8 cellular contexts compared by ENCODE assay signal in the genomic region with DNA sequence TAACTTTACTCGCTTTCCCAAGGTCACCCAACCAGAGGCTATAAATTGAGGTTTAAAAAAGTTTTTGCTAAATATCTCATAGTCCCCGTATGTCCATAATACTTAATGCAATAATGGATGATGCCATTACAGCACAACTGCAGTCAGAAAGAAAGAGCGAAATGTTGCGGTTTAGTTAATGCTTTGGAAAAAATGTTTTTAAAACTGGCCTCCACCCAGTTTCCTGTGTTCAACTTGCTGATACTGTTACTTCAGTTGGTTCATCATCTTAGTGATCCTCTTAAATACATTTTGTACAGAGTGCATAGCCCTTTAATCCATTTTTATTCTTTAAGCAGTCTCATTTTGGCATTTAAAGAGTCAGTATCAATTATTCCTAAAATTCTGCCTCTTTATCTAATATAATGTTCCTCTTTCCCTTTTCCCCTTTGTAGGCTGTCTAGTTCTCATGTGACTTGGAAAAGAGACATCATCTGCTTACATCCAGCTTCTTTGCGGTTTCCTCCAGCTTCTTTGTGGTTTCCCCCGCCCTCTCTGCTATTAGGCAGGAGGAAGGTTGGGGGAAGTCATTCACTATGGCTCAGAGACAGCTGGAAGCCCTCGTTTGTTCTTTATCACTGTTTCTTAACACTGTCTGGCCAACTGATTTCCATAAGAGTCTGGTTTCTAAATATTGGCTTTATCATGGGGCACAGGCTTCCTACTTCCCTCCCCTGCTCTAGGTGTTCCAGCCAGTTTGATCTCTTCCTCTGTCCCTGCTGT.
DNase-seq lines count a peak whose midpoint lies in the region; TF ChIP-seq lines count a peak whose summit lies in the region.

No MANE protein-coding gene starts in this region.

- no peaks in the 10 kb centered on the region for H4K20me1 ChIP-seq in fibroblast of lung (ENCODE audit: control insufficient read depth, extremely low read depth, insufficient read depth, low read length)

- H3K4me2 ChIP-seq in fibroblast of lung (ENCODE audit: extremely low read depth, insufficient read depth, low read length), result peak overlapping the region; percentile 44

- H3K4me3 Mint-ChIP-seq in Calu3 (ENCODE audit: low read depth, unreplicated experiment) (no peak overlapping the region), CD14-positive monocyte (peak overlapping the region in 1 of 2 donors; percentile 33)

- H3K36me3 ChIP-seq in fibroblast of lung (ENCODE audit: control insufficient read depth, insufficient read depth, low read length), result no peaks in the 10 kb centered on the region

- H2AFZ ChIP-seq in fibroblast of lung (ENCODE audit: low read length), result no peak overlapping the region

- H3K4me3 ChIP-seq in fibroblast of lung (replicated peaks in 1 of 4; ENCODE audit: control extremely low read depth in 1 of 4, insufficient read depth in 1 of 4, low read depth in 3 of 4, low read length in 4 of 4), result peak overlapping the region in 1 of 4 experiments; percentile 37

- H3K36me3 Mint-ChIP-seq in Calu3 (ENCODE audit: insufficient read depth, unreplicated experiment), result no peaks in the 10 kb centered on the region
- H3K36me3 Mint-ChIP-seq in CD14-positive monocyte, result no peaks in the 10 kb centered on the region

- no peak overlapping the region for H3K27ac Mint-ChIP-seq in Calu3 (ENCODE audit: unreplicated experiment)
- peak overlapping the region in 1 of 7 donors; percentile 20 for H3K27ac Mint-ChIP-seq in CD14-positive monocyte

- H3K4me1 Mint-ChIP-seq in Calu3 (ENCODE audit: low read depth, unreplicated experiment) (no peaks in the 10 kb centered on the region), CD14-positive monocyte (peaks cover 20% of the 10 kb centered on the region)

- peaks cover 5% of the 10 kb centered on the region for H3K4me1 ChIP-seq in fibroblast of lung (ENCODE audit: control insufficient read depth, extremely low read depth, insufficient read depth, low read length)

- no peak overlapping the region for H3K9ac ChIP-seq in fibroblast of lung (ENCODE audit: insufficient read depth, low read length)

- H3K9me3 Mint-ChIP-seq in Calu3 (ENCODE audit: low read depth, unreplicated experiment) (no peaks in the 10 kb centered on the region), CD14-positive monocyte (peaks cover 0 to 2% (median 0%) of the 10 kb centered on the region in 7 donors)

- CTCF ChIA-PET in Calu3 (lab: Charles Lee), result interaction anchor here (0.7 kb wide), 1 partner anchor 9 kb away, joined by 3 read pairs; no protein-coding TSS in a partner anchor

- peak; percentile 47 for DNase-seq in GM03348 (ENCODE audit: low spot score)
- peak; percentile 94 for DNase-seq in OCI-M1 (lab: John Stamatoyannopoulos, UW)
- DNase-seq in fibroblast of lung (ENCODE audit: low read depth in 2 of 2), result peak; percentile 96
- DNase-seq in putamen (ENCODE audit: low spot score), result peak; percentile 3
- no peak for DNase-seq in NCI-H2196 treated with DMSO at 0.1 percent for 48 hours (lab: John Stamatoyannopoulos, UW; ENCODE audit: unreplicated experiment)
- no peak for DNase-seq in Calu3
- DNase-seq in CD14-positive monocyte (ENCODE audit: low spot score), result no peak
- no peak for DNase-seq in NCI-H1930 (lab: John Stamatoyannopoulos, UW)

- H3K27me3 Mint-ChIP-seq in Calu3 (ENCODE audit: unreplicated experiment), result no peaks in the 10 kb centered on the region
- peaks cover 15 to 44% (median 17%) of the 10 kb centered on the region in 3 donors for H3K27me3 Mint-ChIP-seq in CD14-positive monocyte (ENCODE audit: low read depth in 3 of 3)

- H3K27me3 ChIP-seq in fibroblast of lung (ENCODE audit: control insufficient read depth, insufficient read depth, low read length), result no peaks in the 10 kb centered on the region

- BruUV-seq in Calu3 (replicated peaks; lab: Mats Ljungman, UMichigan), result no TSS peak

- H3K79me2 ChIP-seq in fibroblast of lung (ENCODE audit: control insufficient read depth, insufficient read depth, low read length), result no peaks in the 10 kb centered on the region

- TF ChIP-seq CTCF in fibroblast of lung (conservative IDR thresholded peaks at IDR 0.05 in 1 of 2, IDR thresholded peaks at IDR 0.05 in 1 of 2; ENCODE audit: low read depth in 1 of 2, low read length in 2 of 2) (no peak), Calu3 (IDR thresholded peaks at IDR 0.05; ENCODE audit: unreplicated experiment) (no peak), CD14-positive monocyte (IDR thresholded peaks at IDR 0.05) (no peak)

- intact Hi-C loops in Calu3 (cut with micrococcal nuclease; ENCODE audit: unreplicated experiment) (no loop called here), CD14-positive monocyte (cut with micrococcal nuclease) (no loop called here)

- H3K9me3 ChIP-seq in fibroblast of lung (ENCODE audit: control insufficient read depth, insufficient read depth, low read depth, low read length), result no peaks in the 10 kb centered on the region

- peak overlapping the region; percentile 37 for H3K27ac ChIP-seq in fibroblast of lung (ENCODE audit: insufficient read depth, low read length)

Comparison
In these comparisons a context has a peak if more than half of its experiments do, and no peak if none do; other contexts are left out.
1. DNase-seq: peak in GM03348 (single experiment), OCI-M1 (single experiment), fibroblast of lung (2 of 2) and putamen (single experiment); none in NCI-H2196 treated with DMSO at 0.1 percent for 48 hours (single experiment), Calu3 (single experiment), CD14-positive monocyte (single experiment) and NCI-H1930 (0 of 2).